Comparison of ENCODE assay signal across 2 cellular contexts in the genomic region with DNA sequence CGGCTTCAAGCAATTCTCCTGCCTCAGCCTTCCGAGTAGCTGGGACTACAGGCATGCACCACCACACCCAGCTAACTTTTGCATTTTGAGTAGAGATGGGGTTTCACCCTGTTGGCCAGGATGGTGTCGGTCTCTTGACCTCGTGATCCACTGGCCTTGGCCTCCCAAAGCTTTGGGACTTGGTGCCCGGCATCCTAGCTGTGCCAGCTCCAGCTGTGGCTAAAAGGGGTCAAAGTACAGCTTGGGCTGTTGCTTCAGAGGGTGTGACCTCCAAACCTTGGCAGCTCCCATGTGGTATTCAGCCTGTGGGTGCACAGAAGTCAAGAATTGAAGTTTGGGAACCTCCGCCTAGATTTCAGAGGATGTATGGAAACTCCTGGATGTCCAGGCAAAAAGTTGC. TPM values are rescaled to one million over a fixed set of nuclear protein-coding genes. Genes with fewer than 3 reads are reported as not detected.
"Had no signal": no experiment of that assay in that cellular context is flagged by ENCODE, and none has a peak within 500 bp of the region (broad histone marks: within the 10 kb centered on the region; RNA-seq: fewer than 3 reads in every experiment).

No MANE protein-coding gene starts in this region.

RNA-seq across cellular contexts. Expression of gene VIM, which starts 38.5 kb away (rescaled TPM):
- total RNA-seq: HepG2, HT-29 had no signal
- polyA plus RNA-seq: HepG2 had no signal
